ENCODE assay signal across 26 cellular contexts in genomic region chr14:41187868-41188267, GRCh38.
"Had no signal": no experiment of that assay in that cellular context is flagged by ENCODE, and none has a peak within 500 bp of the region (broad histone marks: within the 10 kb centered on the region; RNA-seq: fewer than 3 reads in every experiment).

No MANE protein-coding gene starts in this region.

- H3K27ac Mint-ChIP-seq: mesothelial cell of epicardium; naive B cell; natural killer cell; stimulated activated naive B cell treated with anti-CD40 and anti-IgM and Interleukin-4, amounts not matched to agents 10 μg/mL and 1 μg/mL and 100 μg/mL, for 72 hours had no signal

- H3K4me1 Mint-ChIP-seq: mesothelial cell of epicardium; naive B cell; natural killer cell; stimulated activated naive B cell treated with anti-CD40 and anti-IgM and Interleukin-4, amounts not matched to agents 10 μg/mL and 1 μg/mL and 100 μg/mL, for 72 hours had no signal

- H3K4me3 Mint-ChIP-seq: mesothelial cell of epicardium; naive B cell; natural killer cell; stimulated activated naive B cell treated with anti-CD40 and anti-IgM and Interleukin-4, amounts not matched to agents 10 μg/mL and 1 μg/mL and 100 μg/mL, for 72 hours had no signal

- H3K36me3 Mint-ChIP-seq: stimulated activated naive B cell treated with anti-CD40 and anti-IgM and Interleukin-4, amounts not matched to agents 10 μg/mL and 1 μg/mL and 100 μg/mL, for 72 hours had no signal

- DNase-seq: head of caudate nucleus; hippocampal formation; kidney glomerular epithelial cell; left cardiac atrium; left lung; mesendoderm; naive B cell; natural killer cell; ovary; posterior cingulate gyrus; psoas muscle; stimulated activated CD4-positive, alpha-beta T cell treated with anti-CD3 and anti-CD28 coated beads, Interleukin-12 subunit alpha, Interleukin-12 subunit beta, amount 100 ng/mL, for 4 hours; stimulated activated CD4-positive, alpha-beta T cell treated with anti-CD3 and anti-CD28 coated beads, Interleukin-15, amount 100 ng/mL, for 24 hours; stimulated activated CD4-positive, alpha-beta T cell treated with anti-CD3 and anti-CD28 coated beads, Interleukin-2, amount 100 ng/mL, for 24 hours; stimulated activated CD4-positive, alpha-beta T cell treated with anti-CD3 and anti-CD28 coated beads, Interleukin-4, amount 100 ng/mL, for 1 hour; stimulated activated naive B cell treated with anti-CD40 and anti-IgM and Interleukin-4, amounts not matched to agents 10 μg/mL and 1 μg/mL and 100 μg/mL, for 72 hours; stimulated activated naive CD8-positive, alpha-beta T cell treated with anti-CD3 and anti-CD28 coated beads, Interleukin-15, Interleukin-2, amounts not matched to agents 100 U/mL and 50 U/mL, for 24 hours; stomach; testis; thyroid gland; transverse colon; upper lobe of left lung had no signal

- H3K27me3 ChIP-seq: left lung, ovary, stomach, testis, thyroid gland, transverse colon, upper lobe of left lung had no signal

- H3K4me3 ChIP-seq: left lung, lung, ovary, psoas muscle, skin epidermis, stomach, testis, thyroid gland, transverse colon, upper lobe of left lung had no signal

- H3K4me1 ChIP-seq: left lung, psoas muscle, stomach, testis, thyroid gland, transverse colon, upper lobe of left lung had no signal

- ATAC-seq: left cardiac atrium; left lung; natural killer cell; psoas muscle; sciatic nerve; stimulated activated naive CD8-positive, alpha-beta T cell treated with anti-CD3 and anti-CD28 coated beads, Interleukin-15, Interleukin-2, amounts not matched to agents 100 U/mL and 50 U/mL, for 24 hours had no signal

- H3K27me3 Mint-ChIP-seq: naive B cell; stimulated activated naive B cell treated with anti-CD40 and anti-IgM and Interleukin-4, amounts not matched to agents 10 μg/mL and 1 μg/mL and 100 μg/mL, for 72 hours had no signal

- H3K9me3 ChIP-seq: left lung, ovary, psoas muscle, testis, thyroid gland, transverse colon, upper lobe of left lung had no signal

- H3K36me3 ChIP-seq: left lung, ovary, stomach, thyroid gland, transverse colon, upper lobe of left lung had no signal

- H3K27ac ChIP-seq: left lung, ovary, psoas muscle, skin epidermis, stomach, testis, thyroid gland, transverse colon, upper lobe of left lung had no signal
